1 cellular context compared by ENCODE assay signal in genomic region chrX:47482512-47483309, GRCh38.
TF ChIP-seq lines count a peak whose summit lies in the region.

ZNF41 (minus strand) TSS chrX:47483222; CDS start chrX:47467481, 15,741 bp downstream.

TF ChIP-seq in HepG2, 621 proteins besides CTCF, POLR2A, EP300 and RAD21 (continued from another document):
- TF ChIP-seq, protein P1, sequence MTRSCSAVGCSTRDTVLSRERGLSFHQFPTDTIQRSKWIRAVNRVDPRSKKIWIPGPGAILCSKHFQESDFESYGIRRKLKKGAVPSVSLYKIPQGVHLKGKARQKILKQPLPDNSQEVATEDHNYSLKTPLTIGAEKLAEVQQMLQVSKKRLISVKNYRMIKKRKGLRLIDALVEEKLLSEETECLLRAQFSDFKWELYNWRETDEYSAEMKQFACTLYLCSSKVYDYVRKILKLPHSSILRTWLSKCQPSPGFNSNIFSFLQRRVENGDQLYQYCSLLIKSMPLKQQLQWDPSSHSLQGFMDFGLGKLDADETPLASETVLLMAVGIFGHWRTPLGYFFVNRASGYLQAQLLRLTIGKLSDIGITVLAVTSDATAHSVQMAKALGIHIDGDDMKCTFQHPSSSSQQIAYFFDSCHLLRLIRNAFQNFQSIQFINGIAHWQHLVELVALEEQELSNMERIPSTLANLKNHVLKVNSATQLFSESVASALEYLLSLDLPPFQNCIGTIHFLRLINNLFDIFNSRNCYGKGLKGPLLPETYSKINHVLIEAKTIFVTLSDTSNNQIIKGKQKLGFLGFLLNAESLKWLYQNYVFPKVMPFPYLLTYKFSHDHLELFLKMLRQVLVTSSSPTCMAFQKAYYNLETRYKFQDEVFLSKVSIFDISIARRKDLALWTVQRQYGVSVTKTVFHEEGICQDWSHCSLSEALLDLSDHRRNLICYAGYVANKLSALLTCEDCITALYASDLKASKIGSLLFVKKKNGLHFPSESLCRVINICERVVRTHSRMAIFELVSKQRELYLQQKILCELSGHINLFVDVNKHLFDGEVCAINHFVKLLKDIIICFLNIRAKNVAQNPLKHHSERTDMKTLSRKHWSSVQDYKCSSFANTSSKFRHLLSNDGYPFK (CRISPR knock-in tag; IDR thresholded peaks at IDR 0.05; ENCODE audit: borderline replicate concordance): peak; percentile 65; the same call in 1 of the 2 replicates
- TF ChIP-seq ARID4A (CRISPR knock-in tag; IDR thresholded peaks at IDR 0.05; ENCODE audit: borderline replicate concordance): peak; percentile 39; the same call in 1 of the 2 replicates
- TF ChIP-seq PHB2 (IDR thresholded peaks at IDR 0.05; ENCODE audit: partially characterized antibody): no peak
- TF ChIP-seq NFIB (CRISPR knock-in tag; IDR thresholded peaks at IDR 0.05; ENCODE audit: borderline replicate concordance): no peak
- TF ChIP-seq SIX4 (CRISPR knock-in tag; IDR thresholded peaks at IDR 0.05): no peak
- TF ChIP-seq RBFOX2 (IDR thresholded peaks at IDR 0.05; ENCODE audit: low read depth, low read length): peak; percentile 73
- TF ChIP-seq ZNF644 (CRISPR knock-in tag; IDR thresholded peaks at IDR 0.05; ENCODE audit: low read depth): no peak
- TF ChIP-seq, protein P2, sequence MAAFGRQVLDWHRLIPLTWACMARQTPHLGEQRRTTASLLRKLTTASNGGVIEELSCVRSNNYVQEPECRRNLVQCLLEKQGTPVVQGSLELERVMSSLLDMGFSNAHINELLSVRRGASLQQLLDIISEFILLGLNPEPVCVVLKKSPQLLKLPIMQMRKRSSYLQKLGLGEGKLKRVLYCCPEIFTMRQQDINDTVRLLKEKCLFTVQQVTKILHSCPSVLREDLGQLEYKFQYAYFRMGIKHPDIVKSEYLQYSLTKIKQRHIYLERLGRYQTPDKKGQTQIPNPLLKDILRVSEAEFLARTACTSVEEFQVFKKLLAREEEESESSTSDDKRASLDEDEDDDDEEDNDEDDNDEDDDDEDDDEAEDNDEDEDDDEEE (CRISPR knock-in tag; IDR thresholded peaks at IDR 0.05): no peak
- no peak for TF ChIP-seq ZNF776 (CRISPR knock-in tag; IDR thresholded peaks at IDR 0.05)
- TF ChIP-seq ELF1 (CRISPR knock-in tag; IDR thresholded peaks at IDR 0.05): 0 out of 2 replicates have a peak, but pooled peaks have one; percentile 33
- no peak for TF ChIP-seq ZFP1 (CRISPR knock-in tag; IDR thresholded peaks at IDR 0.05)
- peak; percentile 42; the same call in 1 of the 2 replicates for TF ChIP-seq MYC (CRISPR knock-in tag; IDR thresholded peaks at IDR 0.05; ENCODE audit: borderline replicate concordance)
- TF ChIP-seq MED1 (CRISPR knock-in tag; IDR thresholded peaks at IDR 0.05): no peak
- peak; percentile 46; the same call in 1 of the 2 replicates for TF ChIP-seq MXD4 (CRISPR knock-in tag; IDR thresholded peaks at IDR 0.05)
- TF ChIP-seq, protein P3, sequence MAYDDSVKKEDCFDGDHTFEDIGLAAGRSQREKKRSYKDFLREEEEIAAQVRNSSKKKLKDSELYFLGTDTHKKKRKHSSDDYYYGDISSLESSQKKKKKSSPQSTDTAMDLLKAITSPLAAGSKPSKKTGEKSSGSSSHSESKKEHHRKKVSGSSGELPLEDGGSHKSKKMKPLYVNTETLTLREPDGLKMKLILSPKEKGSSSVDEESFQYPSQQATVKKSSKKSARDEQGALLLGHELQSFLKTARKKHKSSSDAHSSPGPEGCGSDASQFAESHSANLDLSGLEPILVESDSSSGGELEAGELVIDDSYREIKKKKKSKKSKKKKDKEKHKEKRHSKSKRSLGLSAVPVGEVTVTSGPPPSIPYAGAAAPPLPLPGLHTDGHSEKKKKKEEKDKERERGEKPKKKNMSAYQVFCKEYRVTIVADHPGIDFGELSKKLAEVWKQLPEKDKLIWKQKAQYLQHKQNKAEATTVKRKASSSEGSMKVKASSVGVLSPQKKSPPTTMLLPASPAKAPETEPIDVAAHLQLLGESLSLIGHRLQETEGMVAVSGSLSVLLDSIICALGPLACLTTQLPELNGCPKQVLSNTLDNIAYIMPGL (CRISPR knock-in tag; IDR thresholded peaks at IDR 0.05; ENCODE audit: borderline replicate concordance in 1 of 2, low read depth in 1 of 2): no peak; a peak in 1 of 4 replicates
- TF ChIP-seq, protein P4, sequence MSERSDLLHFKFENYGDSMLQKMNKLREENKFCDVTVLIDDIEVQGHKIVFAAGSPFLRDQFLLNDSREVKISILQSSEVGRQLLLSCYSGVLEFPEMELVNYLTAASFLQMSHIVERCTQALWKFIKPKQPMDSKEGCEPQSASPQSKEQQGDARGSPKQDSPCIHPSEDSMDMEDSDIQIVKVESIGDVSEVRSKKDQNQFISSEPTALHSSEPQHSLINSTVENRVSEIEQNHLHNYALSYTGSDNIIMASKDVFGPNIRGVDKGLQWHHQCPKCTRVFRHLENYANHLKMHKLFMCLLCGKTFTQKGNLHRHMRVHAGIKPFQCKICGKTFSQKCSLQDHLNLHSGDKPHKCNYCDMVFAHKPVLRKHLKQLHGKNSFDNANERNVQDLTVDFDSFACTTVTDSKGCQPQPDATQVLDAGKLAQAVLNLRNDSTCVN (CRISPR knock-in tag; IDR thresholded peaks at IDR 0.05; ENCODE audit: borderline replicate concordance): no peak
- no peak for TF ChIP-seq ZNF747 (CRISPR knock-in tag; IDR thresholded peaks at IDR 0.05; ENCODE audit: borderline replicate concordance)
- TF ChIP-seq ZNF75D (CRISPR knock-in tag; IDR thresholded peaks at IDR 0.05; ENCODE audit: borderline replicate concordance): no peak
- TF ChIP-seq SALL1 (CRISPR knock-in tag; IDR thresholded peaks at IDR 0.05): peak; percentile 37; the same call in 1 of the 2 replicates
- TF ChIP-seq KMT2B (CRISPR knock-in tag; IDR thresholded peaks at IDR 0.05): peak; percentile 67; the same call in 1 of the 2 replicates
- TF ChIP-seq MTA1 (CRISPR knock-in tag; IDR thresholded peaks at IDR 0.05; ENCODE audit: borderline replicate concordance): no peak
- TF ChIP-seq, protein P5, sequence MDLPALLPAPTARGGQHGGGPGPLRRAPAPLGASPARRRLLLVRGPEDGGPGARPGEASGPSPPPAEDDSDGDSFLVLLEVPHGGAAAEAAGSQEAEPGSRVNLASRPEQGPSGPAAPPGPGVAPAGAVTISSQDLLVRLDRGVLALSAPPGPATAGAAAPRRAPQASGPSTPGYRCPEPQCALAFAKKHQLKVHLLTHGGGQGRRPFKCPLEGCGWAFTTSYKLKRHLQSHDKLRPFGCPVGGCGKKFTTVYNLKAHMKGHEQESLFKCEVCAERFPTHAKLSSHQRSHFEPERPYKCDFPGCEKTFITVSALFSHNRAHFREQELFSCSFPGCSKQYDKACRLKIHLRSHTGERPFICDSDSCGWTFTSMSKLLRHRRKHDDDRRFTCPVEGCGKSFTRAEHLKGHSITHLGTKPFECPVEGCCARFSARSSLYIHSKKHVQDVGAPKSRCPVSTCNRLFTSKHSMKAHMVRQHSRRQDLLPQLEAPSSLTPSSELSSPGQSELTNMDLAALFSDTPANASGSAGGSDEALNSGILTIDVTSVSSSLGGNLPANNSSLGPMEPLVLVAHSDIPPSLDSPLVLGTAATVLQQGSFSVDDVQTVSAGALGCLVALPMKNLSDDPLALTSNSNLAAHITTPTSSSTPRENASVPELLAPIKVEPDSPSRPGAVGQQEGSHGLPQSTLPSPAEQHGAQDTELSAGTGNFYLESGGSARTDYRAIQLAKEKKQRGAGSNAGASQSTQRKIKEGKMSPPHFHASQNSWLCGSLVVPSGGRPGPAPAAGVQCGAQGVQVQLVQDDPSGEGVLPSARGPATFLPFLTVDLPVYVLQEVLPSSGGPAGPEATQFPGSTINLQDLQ (CRISPR knock-in tag; IDR thresholded peaks at IDR 0.05): no peak
- TF ChIP-seq POLR2G (IDR thresholded peaks at IDR 0.05; ENCODE audit: low read depth, low read length): peak; percentile 70
- TF ChIP-seq NR2C2 (CRISPR knock-in tag; IDR thresholded peaks at IDR 0.05; ENCODE audit: borderline replicate concordance): peak; percentile 70
- TF ChIP-seq, protein P6, sequence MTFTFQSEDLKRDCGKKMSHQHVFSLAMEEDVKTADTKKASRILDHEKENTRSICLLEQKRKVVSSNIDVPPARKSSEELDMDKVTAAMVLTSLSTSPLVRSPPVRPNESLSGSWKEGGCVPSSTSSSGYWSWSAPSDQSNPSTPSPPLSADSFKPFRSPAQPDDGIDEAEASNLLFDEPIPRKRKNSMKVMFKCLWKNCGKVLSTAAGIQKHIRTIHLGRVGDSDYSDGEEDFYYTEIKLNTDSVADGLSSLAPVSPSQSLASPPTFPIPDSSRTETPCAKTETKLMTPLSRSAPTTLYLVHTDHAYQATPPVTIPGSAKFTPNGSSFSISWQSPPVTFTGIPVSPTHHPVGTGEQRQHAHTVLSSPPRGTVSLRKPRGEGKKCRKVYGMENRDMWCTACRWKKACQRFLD (CRISPR knock-in tag; IDR thresholded peaks at IDR 0.05; ENCODE audit: borderline replicate concordance): no peak
- no peak for TF ChIP-seq ZNF17 (CRISPR knock-in tag; IDR thresholded peaks at IDR 0.05)
- no peak for TF ChIP-seq CENPX (CRISPR knock-in tag; IDR thresholded peaks at IDR 0.05)
- TF ChIP-seq HDAC6 (IDR thresholded peaks at IDR 0.05; ENCODE audit: low read depth, low read length): no peak
- TF ChIP-seq ZNF703 (CRISPR knock-in tag; IDR thresholded peaks at IDR 0.05; ENCODE audit: borderline replicate concordance): no peak
- no peak for TF ChIP-seq ZNF766 (CRISPR knock-in tag; IDR thresholded peaks at IDR 0.05; ENCODE audit: borderline replicate concordance)
- TF ChIP-seq ZNF589 (CRISPR knock-in tag; conservative IDR thresholded peaks at IDR 0.05): no peak
- peak; percentile 88 for TF ChIP-seq GMEB1 (CRISPR knock-in tag; IDR thresholded peaks at IDR 0.05; ENCODE audit: borderline replicate concordance)
- TF ChIP-seq ZNF501 (CRISPR knock-in tag; IDR thresholded peaks at IDR 0.05): no peak
- 0 out of 2 replicates have a peak, but pooled peaks have one; percentile 21 for TF ChIP-seq KDM5A (IDR thresholded peaks at IDR 0.05; ENCODE audit: borderline replicate concordance, low read length)
- TF ChIP-seq ZNF326 (CRISPR knock-in tag; IDR thresholded peaks at IDR 0.05; ENCODE audit: borderline replicate concordance): no peak
